ENCODE assay signal across 8 cellular contexts in the genomic region with DNA sequence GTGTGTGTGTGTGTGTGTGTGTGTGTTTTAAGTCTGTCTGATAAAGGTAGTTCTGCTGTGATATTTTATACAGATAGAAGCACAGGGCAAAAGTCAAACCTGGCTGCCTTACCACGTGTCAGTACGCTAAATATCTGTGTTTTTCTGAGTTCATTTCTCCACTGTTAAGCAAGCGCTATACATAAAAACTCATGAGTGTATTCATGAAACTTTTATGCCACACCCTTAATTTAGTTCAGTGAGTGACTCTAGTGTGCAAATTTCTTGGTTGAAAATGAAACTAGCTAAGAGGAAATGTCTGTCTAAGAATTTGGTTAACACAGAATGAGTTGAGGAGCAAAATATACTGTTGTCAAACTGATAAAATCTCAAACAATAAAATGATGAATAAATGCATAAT. TPM values are rescaled to one million over a fixed set of nuclear protein-coding genes. Genes with fewer than 3 reads are reported as not detected.
A peak's percentile ranks its signal among the peaks of the same experiment; 100 is the strongest.
DNase-seq lines count a peak whose midpoint lies in the region; ATAC-seq lines count a peak whose summit lies in the region.

No MANE protein-coding gene starts in this region.

- H3K4me3 Mint-ChIP-seq in natural killer cell treated with Interleukin-12 subunit alpha and Interleukin-12 subunit beta and Interleukin-15 and Interleukin-18, amount 100 ng/mL, for 72 hours = peak overlapping the region; percentile 55

- no peaks in the 10 kb centered on the region for H3K27me3 Mint-ChIP-seq in natural killer cell treated with Interleukin-12 subunit alpha and Interleukin-12 subunit beta and Interleukin-15 and Interleukin-18, amount 100 ng/mL, for 72 hours

- peaks cover 11% of the 10 kb centered on the region for H3K36me3 Mint-ChIP-seq in natural killer cell treated with Interleukin-12 subunit alpha and Interleukin-12 subunit beta and Interleukin-15 and Interleukin-18, amount 100 ng/mL, for 72 hours

- ATAC-seq in GM19025 (IDR thresholded peaks at IDR 0.05; ENCODE audit: low read depth, unreplicated experiment) (peak; percentile 91), HG02763 (IDR thresholded peaks at IDR 0.05; ENCODE audit: unreplicated experiment) (peak; percentile 84)
- peak; percentile 78 to 89 for ATAC-seq in natural killer cell treated with Interleukin-12 subunit alpha and Interleukin-12 subunit beta and Interleukin-15 and Interleukin-18, amount 100 ng/mL, for 72 hours

- DNase-seq in NOMO-1 treated with dmso at 0.1 percent for 144 hours (lab: John Stamatoyannopoulos, UW; ENCODE audit: unreplicated experiment) (peak; percentile 66), D341Med (ENCODE audit: low spot score) (no peak), substantia nigra (lab: John Stamatoyannopoulos, UW) (no peak)
- no peak for DNase-seq in natural killer cell treated with Interleukin-12 subunit alpha and Interleukin-12 subunit beta and Interleukin-15 and Interleukin-18, amount 100 ng/mL, for 72 hours (ENCODE audit: low spot score)
- no peak for DNase-seq in NK-92 treated with Interleukin-12 subunit alpha and Interleukin-12 subunit beta, amount 100 ng/mL, for 24 hours (lab: John Stamatoyannopoulos, UW)
- DNase-seq in activated CD4-positive, alpha-beta T cell treated with anti-CD3 and anti-CD28 coated beads, Interleukin-2, amount 50 U/mL, for 48 hours = no peak

- H3K4me1 Mint-ChIP-seq in natural killer cell treated with Interleukin-12 subunit alpha and Interleukin-12 subunit beta and Interleukin-15 and Interleukin-18, amount 100 ng/mL, for 72 hours (ENCODE audit: low read depth in 2 of 2) = peaks cover 51 to 57% of the 10 kb centered on the region in 2 donors

- H3K9me3 Mint-ChIP-seq in natural killer cell treated with Interleukin-12 subunit alpha and Interleukin-12 subunit beta and Interleukin-15 and Interleukin-18, amount 100 ng/mL, for 72 hours = no peaks in the 10 kb centered on the region

- H3K27ac Mint-ChIP-seq in natural killer cell treated with Interleukin-12 subunit alpha and Interleukin-12 subunit beta and Interleukin-15 and Interleukin-18, amount 100 ng/mL, for 72 hours = peak overlapping the region; percentile 68 to 78

- H3K27ac ChIP-seq in substantia nigra (ENCODE audit: low read depth, low read length, poor library complexity, severe bottlenecking) = no peak overlapping the region

RNA-seq across cellular contexts. Expression of a gene that starts 11.2 kb away (rescaled TPM):
- 10 to 100 TPM; 17.5 to 23.0 TPM for total RNA-seq in natural killer cell treated with Interleukin-12 subunit alpha and Interleukin-12 subunit beta and Interleukin-15 and Interleukin-18, amount 100 ng/mL, for 72 hours
